ENCODE assay signal across 8 cellular contexts in the genomic region with DNA sequence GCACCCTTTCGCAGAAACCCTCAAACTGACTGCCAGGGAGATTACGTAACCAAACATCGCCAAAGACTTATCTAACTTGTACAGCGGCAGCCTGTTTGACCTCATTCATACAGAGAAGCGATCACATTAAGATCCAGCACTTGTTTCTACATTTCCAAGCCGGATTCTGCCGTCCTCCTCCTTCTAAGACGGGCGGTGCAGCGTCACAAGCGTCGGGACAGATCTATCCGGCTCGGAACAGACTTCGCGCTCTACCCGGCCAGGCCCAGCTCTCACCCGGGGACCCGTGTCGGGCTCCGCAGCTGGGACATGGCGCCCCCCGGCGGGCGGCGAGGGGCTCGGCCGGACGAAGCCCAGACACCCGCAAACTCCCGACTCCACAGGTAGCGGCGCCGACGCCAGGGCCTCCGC. TPM values are rescaled to one million over a fixed set of nuclear protein-coding genes. Genes with fewer than 3 reads are reported as not detected.
DNase-seq lines count a peak whose midpoint lies in the region; ATAC-seq and TF ChIP-seq lines count a peak whose summit lies in the region.

No MANE protein-coding gene starts in this region.

- H3K4me1 ChIP-seq in mucosa of descending colon (ENCODE audit: low read depth): peaks cover 8% of the 10 kb centered on the region

- peak overlapping the region; percentile 79 for H3K27ac ChIP-seq in epithelial cell of prostate

- ATAC-seq in GM19467 (IDR thresholded peaks at IDR 0.05; ENCODE audit: unreplicated experiment) (peak; percentile 58), mucosa of descending colon (peak; percentile 84)

- H3K9me3 ChIP-seq in mucosa of descending colon: no peaks in the 10 kb centered on the region

- peak; percentile 81 for TF ChIP-seq CTCF in mucosa of descending colon (IDR thresholded peaks at IDR 0.05)

- peak; percentile 54 for DNase-seq in CMK (ENCODE audit: low read depth)
- peak; percentile 87 for DNase-seq in HK-2 (ENCODE audit: unreplicated experiment)
- peak; percentile 84 for DNase-seq in NOMO-1 treated with DMSO at 0.1 percent for 48 hours (lab: John Stamatoyannopoulos, UW; ENCODE audit: unreplicated experiment)
- DNase-seq in activated T-cell treated with anti-CD3 and anti-CD28 coated beads for 24 hours (ENCODE audit: low read depth): peak; percentile 78
- DNase-seq in epithelial cell of prostate (ENCODE audit: low read depth, low spot score): peak; percentile 34
- peak; percentile 89 to 94 (median 94) for DNase-seq in mucosa of descending colon
- DNase-seq in stimulated activated CD8-positive, alpha-beta memory T cell treated with anti-CD3 and anti-CD28 coated beads, Interleukin-4, amount 100 ng/mL, for 1 hour (ENCODE audit: low read depth in 2 of 2, low spot score in 1 of 2): peak; percentile 63 to 74

- peak overlapping the region; percentile 61 for H3K4me3 ChIP-seq in mucosa of descending colon

- H3K36me3 ChIP-seq in mucosa of descending colon (ENCODE audit: low read depth): peaks cover 6% of the 10 kb centered on the region

- intact Hi-C loops in mucosa of descending colon (cut with DNase I, micrococcal nuclease): loop anchor here in 1 of 2 donors (10.0 kb wide), 1 partner anchor 263 kb away; the partner anchor contains the start of gene TMED4

RNA-seq across cellular contexts. Expression of gene H2AZ2, which starts 0.4 kb away (rescaled TPM):
- total RNA-seq in mucosa of descending colon: 100 to 1,000 TPM; 126 to 242 (median 158) TPM

RNA-seq across cellular contexts. Expression of gene PURB, which starts 37.8 kb away (rescaled TPM):
- total RNA-seq in mucosa of descending colon: 10 to 100 TPM; 18.5 to 47.1 (median 20.1) TPM

RNA-seq across cellular contexts. Expression of gene PPIA, which starts 51.0 kb away (rescaled TPM):
- total RNA-seq in mucosa of descending colon: 1,000 to 10,000 TPM in 2 of 3 donors, 100 to 1,000 TPM in 1; 792 to 1,320 (median 1,014) TPM

Comparison
In these comparisons a context has a peak if more than half of its experiments do, and no peak if none do; other contexts are left out.
1. Peak in every context shown above with its lines: DNase-seq, ATAC-seq, H3K4me3 ChIP-seq and H3K27ac ChIP-seq.
2. DNase-seq: peak in every context shown above with its lines; median percentile 94 in mucosa of descending colon; 87 in HK-2; 84 in NOMO-1 treated with DMSO at 0.1 percent for 48 hours; 78 in activated T-cell treated with anti-CD3 and anti-CD28 coated beads for 24 hours; 68 in stimulated activated CD8-positive, alpha-beta memory T cell treated with anti-CD3 and anti-CD28 coated beads, Interleukin-4, amount 100 ng/mL, for 1 hour; 54 in CMK; 34 in epithelial cell of prostate.